ENCODE assay signal across 11 cellular contexts in genomic region chr5:59020611-59021285, GRCh38.
DNase-seq lines count a peak whose midpoint lies in the region; ATAC-seq lines count a peak whose summit lies in the region.
"Had no signal": no experiment of that assay in that cellular context is flagged by ENCODE, and none has a peak within 500 bp of the region (broad histone marks: within the 10 kb centered on the region; RNA-seq: fewer than 3 reads in every experiment).

No MANE protein-coding gene starts in this region.

- peak; percentile 93 for ATAC-seq in activated naive CD8-positive, alpha-beta T cell treated with anti-CD3 and anti-CD28 coated beads, Interleukin-2, amount 50 U/mL, for 24 hours
- ATAC-seq in GM18511 (IDR thresholded peaks at IDR 0.05; ENCODE audit: unreplicated experiment) (no peak), GM19395 (IDR thresholded peaks at IDR 0.05; ENCODE audit: unreplicated experiment) (no peak)
- ATAC-seq: stimulated activated naive B cell treated with anti-CD40 and anti-IgM and Interleukin-4, amounts not matched to agents 10 μg/mL and 1 μg/mL and 100 μg/mL, for 72 hours had no signal

- POLR2A ChIA-PET in CD4-positive, alpha-beta memory T cell (lab: Charles Lee; ENCODE audit: partially characterized antibody): interaction anchor here (0.7 kb wide), 1 partner anchor 123 kb away, joined by 3 read pairs; no protein-coding TSS in a partner anchor

- DNase-seq in CD4-positive, alpha-beta memory T cell: peak in 1 of 5 donors; percentile 48
- DNase-seq in NCI-H187 treated with DMSO at 0.1 percent for 48 hours (lab: John Stamatoyannopoulos, UW) (peak; percentile 79), mucosa of gallbladder (ENCODE audit: low spot score) (peak; percentile 19), immature natural killer cell (no peak), EL (no peak)
- DNase-seq in activated naive CD8-positive, alpha-beta T cell treated with anti-CD3 and anti-CD28 coated beads, Interleukin-2, amount 50 U/mL, for 24 hours: no peak
- DNase-seq: CD4-positive, CD25-positive, alpha-beta regulatory T cell; stimulated activated naive B cell treated with anti-CD40 and anti-IgM and Interleukin-4, amounts not matched to agents 10 μg/mL and 1 μg/mL and 100 μg/mL, for 72 hours had no signal

- intact Hi-C loops in CD4-positive, alpha-beta memory T cell (cut with micrococcal nuclease): no loop called here

- peak overlapping the region in 6 of 8 donors; percentile 10 to 57 (median 24) for H3K4me3 Mint-ChIP-seq in CD4-positive, alpha-beta memory T cell
- H3K4me3 Mint-ChIP-seq in activated naive CD8-positive, alpha-beta T cell treated with anti-CD3 and anti-CD28 coated beads, Interleukin-2, amount 50 U/mL, for 24 hours: peak overlapping the region; percentile 41
- no peak overlapping the region for H3K4me3 Mint-ChIP-seq in immature natural killer cell
- H3K4me3 Mint-ChIP-seq: CD4-positive, CD25-positive, alpha-beta regulatory T cell; stimulated activated naive B cell treated with anti-CD40 and anti-IgM and Interleukin-4, amounts not matched to agents 10 μg/mL and 1 μg/mL and 100 μg/mL, for 72 hours had no signal

- H3K27ac ChIP-seq in CD4-positive, alpha-beta memory T cell (ENCODE audit: low read depth, low read length): no peak overlapping the region
- H3K27ac ChIP-seq: cardiac muscle cell had no signal

- peaks cover 63 to 70% of the 10 kb centered on the region in 2 donors for H3K36me3 Mint-ChIP-seq in CD4-positive, alpha-beta memory T cell
- peaks cover 63% of the 10 kb centered on the region for H3K36me3 Mint-ChIP-seq in activated naive CD8-positive, alpha-beta T cell treated with anti-CD3 and anti-CD28 coated beads, Interleukin-2, amount 50 U/mL, for 24 hours (ENCODE audit: low read depth)
- H3K36me3 Mint-ChIP-seq in immature natural killer cell: peaks cover 0 to 37% (median 11%) of the 10 kb centered on the region in 3 donors

- no peaks in the 10 kb centered on the region for H3K27me3 Mint-ChIP-seq in CD4-positive, alpha-beta memory T cell
- H3K27me3 Mint-ChIP-seq in activated naive CD8-positive, alpha-beta T cell treated with anti-CD3 and anti-CD28 coated beads, Interleukin-2, amount 50 U/mL, for 24 hours: no peaks in the 10 kb centered on the region
- peaks cover 0 to 6% (median 5%) of the 10 kb centered on the region in 3 donors for H3K27me3 Mint-ChIP-seq in immature natural killer cell (ENCODE audit: low read depth in 3 of 3)
- H3K27me3 Mint-ChIP-seq: CD4-positive, CD25-positive, alpha-beta regulatory T cell; stimulated activated naive B cell treated with anti-CD40 and anti-IgM and Interleukin-4, amounts not matched to agents 10 μg/mL and 1 μg/mL and 100 μg/mL, for 72 hours had no signal

- H3K4me1 Mint-ChIP-seq in CD4-positive, alpha-beta memory T cell: peaks cover 32 to 68% (median 43%) of the 10 kb centered on the region in 4 donors
- H3K4me1 Mint-ChIP-seq in activated naive CD8-positive, alpha-beta T cell treated with anti-CD3 and anti-CD28 coated beads, Interleukin-2, amount 50 U/mL, for 24 hours: peaks cover 48% of the 10 kb centered on the region
- peaks cover 60 to 71% of the 10 kb centered on the region in 2 donors for H3K4me1 Mint-ChIP-seq in immature natural killer cell
- H3K4me1 Mint-ChIP-seq: stimulated activated naive B cell treated with anti-CD40 and anti-IgM and Interleukin-4, amounts not matched to agents 10 μg/mL and 1 μg/mL and 100 μg/mL, for 72 hours had no signal

- no peaks in the 10 kb centered on the region for H3K9me3 ChIP-seq in CD4-positive, alpha-beta memory T cell (ENCODE audit: control insufficient read depth in 1 of 2, low read length in 2 of 2)

- H3K9me3 Mint-ChIP-seq in CD4-positive, alpha-beta memory T cell: peaks cover 0 to 10% (median 6%) of the 10 kb centered on the region in 8 donors
- peaks cover 19% of the 10 kb centered on the region for H3K9me3 Mint-ChIP-seq in activated naive CD8-positive, alpha-beta T cell treated with anti-CD3 and anti-CD28 coated beads, Interleukin-2, amount 50 U/mL, for 24 hours
- peaks cover 0 to 3% (median 0%) of the 10 kb centered on the region in 6 donors for H3K9me3 Mint-ChIP-seq in immature natural killer cell
- H3K9me3 Mint-ChIP-seq: stimulated activated naive B cell treated with anti-CD40 and anti-IgM and Interleukin-4, amounts not matched to agents 10 μg/mL and 1 μg/mL and 100 μg/mL, for 72 hours had no signal

- peaks cover 25% of the 10 kb centered on the region for H3K4me1 ChIP-seq in CD4-positive, alpha-beta memory T cell (ENCODE audit: insufficient read depth, low read length)

- H3K27ac Mint-ChIP-seq in CD4-positive, alpha-beta memory T cell: peak overlapping the region in 4 of 7 donors; percentile 0 to 77 (median 42)
- H3K27ac Mint-ChIP-seq in activated naive CD8-positive, alpha-beta T cell treated with anti-CD3 and anti-CD28 coated beads, Interleukin-2, amount 50 U/mL, for 24 hours: peak overlapping the region; percentile 83
- peak overlapping the region in 3 of 6 donors; percentile 36 to 46 (median 46) for H3K27ac Mint-ChIP-seq in immature natural killer cell
- H3K27ac Mint-ChIP-seq: CD4-positive, CD25-positive, alpha-beta regulatory T cell; stimulated activated naive B cell treated with anti-CD40 and anti-IgM and Interleukin-4, amounts not matched to agents 10 μg/mL and 1 μg/mL and 100 μg/mL, for 72 hours had no signal

- no peaks in the 10 kb centered on the region for H3K27me3 ChIP-seq in CD4-positive, alpha-beta memory T cell (ENCODE audit: insufficient read depth, low read length)
- H3K27me3 ChIP-seq: cardiac muscle cell had no signal

- H3K36me3 ChIP-seq in CD4-positive, alpha-beta memory T cell (ENCODE audit: insufficient read depth, low read length): no peaks in the 10 kb centered on the region
- H3K36me3 ChIP-seq: cardiac muscle cell had no signal

- CTCF ChIA-PET in CD4-positive, alpha-beta memory T cell (lab: Charles Lee; ENCODE audit: partially characterized antibody): interaction anchor here (1.0 to 1.1 kb wide), 2 partner anchors 14 to 129 kb away, joined by 3 to 4 read pairs; no protein-coding TSS in a partner anchor

- H3K4me3 ChIP-seq in CD4-positive, alpha-beta memory T cell (ENCODE audit: low read length in 2 of 2): no peak overlapping the region
- H3K4me3 ChIP-seq: cardiac muscle cell had no signal

Comparison
In these comparisons a context has a peak if more than half of its experiments do, and no peak if none do; other contexts are left out.
1. DNase-seq: peak in NCI-H187 treated with DMSO at 0.1 percent for 48 hours (single experiment) and mucosa of gallbladder (single experiment); none in activated naive CD8-positive, alpha-beta T cell treated with anti-CD3 and anti-CD28 coated beads, Interleukin-2, amount 50 U/mL, for 24 hours (single experiment), immature natural killer cell (0 of 3) and EL (single experiment).
2. H3K4me3 Mint-ChIP-seq: peak in CD4-positive, alpha-beta memory T cell (6 of 8) and activated naive CD8-positive, alpha-beta T cell treated with anti-CD3 and anti-CD28 coated beads, Interleukin-2, amount 50 U/mL, for 24 hours (single experiment); none in immature natural killer cell (0 of 5).